24 cellular contexts compared by ENCODE assay signal in genomic region chr6:122406187-122406586, GRCh38. TPM values are rescaled to one million over a fixed set of nuclear protein-coding genes. Genes with fewer than 3 reads are reported as not detected.
A peak's percentile ranks its signal among the peaks of the same experiment; 100 is the strongest.
DNase-seq lines count a peak whose midpoint lies in the region; ATAC-seq, FAIRE-seq and TF ChIP-seq lines count a peak whose summit lies in the region.
"Had no signal": no experiment of that assay in that cellular context is flagged by ENCODE, and none has a peak within 500 bp of the region (broad histone marks: within the 10 kb centered on the region; RNA-seq: fewer than 3 reads in every experiment).

No MANE protein-coding gene starts in this region.

- TF ChIP-seq CTCF in activated CD8-positive, alpha-beta T cell treated with anti-CD3 and anti-CD28 coated beads for 36 hours (IDR thresholded peaks at IDR 0.05) = no peak
- TF ChIP-seq CTCF in Calu3 (IDR thresholded peaks at IDR 0.05; ENCODE audit: unreplicated experiment) (no peak), WTC11 (IDR thresholded peaks at IDR 0.05) (no peak), gastrocnemius medialis (IDR thresholded peaks at IDR 0.05 in 4 of 5, conservative IDR thresholded peaks at IDR 0.05 in 1 of 5) (no peak), upper lobe of left lung (IDR thresholded peaks at IDR 0.05) (no peak)

- no peaks in the 10 kb centered on the region for H3K9me3 Mint-ChIP-seq in activated CD8-positive, alpha-beta T cell treated with anti-CD3 and anti-CD28 coated beads, Interleukin-2, amount 10 ng/mL, durations not matched to agents 7 days and 5 days (ENCODE audit: insufficient read depth)
- H3K9me3 Mint-ChIP-seq in activated CD8-positive, alpha-beta T cell treated with anti-CD3 and anti-CD28 coated beads for 36 hours = peaks cover 8% of the 10 kb centered on the region
- peaks cover 3% of the 10 kb centered on the region for H3K9me3 Mint-ChIP-seq in Calu3 (ENCODE audit: low read depth, unreplicated experiment)
- H3K9me3 Mint-ChIP-seq in WTC11 = no peaks in the 10 kb centered on the region

- no peak for ATAC-seq in activated CD8-positive, alpha-beta T cell treated with anti-CD3 and anti-CD28 coated beads, Interleukin-2, amount 10 ng/mL, durations not matched to agents 7 days and 5 days
- no peak for ATAC-seq in activated CD8-positive, alpha-beta T cell treated with anti-CD3 and anti-CD28 coated beads for 36 hours
- ATAC-seq in WTC11 (peak; percentile 82), gastrocnemius medialis (no peak), upper lobe of left lung (ENCODE audit: low FRiP score in 2 of 2) (no peak)
- ATAC-seq: Right ventricle myocardium inferior, SK-N-SH treated with all-trans-retinoic acid at 6 μM for 48 hours had no signal

- no peaks in the 10 kb centered on the region for H3K36me3 ChIP-seq in gastrocnemius medialis
- no peaks in the 10 kb centered on the region for H3K36me3 ChIP-seq in upper lobe of left lung
- H3K36me3 ChIP-seq: SJCRH30 had no signal

- H3K9me3 ChIP-seq in gastrocnemius medialis = no peaks in the 10 kb centered on the region
- H3K9me3 ChIP-seq in upper lobe of left lung = no peaks in the 10 kb centered on the region
- H3K9me3 ChIP-seq: MG63, SJCRH30 had no signal

- peak overlapping the region; percentile 37 for H3K27ac Mint-ChIP-seq in activated CD8-positive, alpha-beta T cell treated with anti-CD3 and anti-CD28 coated beads, Interleukin-2, amount 10 ng/mL, durations not matched to agents 7 days and 5 days
- H3K27ac Mint-ChIP-seq in activated CD8-positive, alpha-beta T cell treated with anti-CD3 and anti-CD28 coated beads for 36 hours = no peak overlapping the region
- H3K27ac Mint-ChIP-seq in Calu3 (ENCODE audit: unreplicated experiment) (peak overlapping the region; percentile 5), WTC11 (no peak overlapping the region)

- no peak overlapping the region for H3K4me3 Mint-ChIP-seq in activated CD8-positive, alpha-beta T cell treated with anti-CD3 and anti-CD28 coated beads, Interleukin-2, amount 10 ng/mL, durations not matched to agents 7 days and 5 days
- H3K4me3 Mint-ChIP-seq in activated CD8-positive, alpha-beta T cell treated with anti-CD3 and anti-CD28 coated beads for 36 hours = no peak overlapping the region
- H3K4me3 Mint-ChIP-seq in Calu3 (ENCODE audit: low read depth, unreplicated experiment) = no peak overlapping the region
- H3K4me3 Mint-ChIP-seq in WTC11 = no peak overlapping the region

- POLR2A ChIA-PET in activated CD8-positive, alpha-beta T cell treated with anti-CD3 and anti-CD28 coated beads, Interleukin-2, amount 10 ng/mL, durations not matched to agents 7 days and 5 days (lab: Charles Lee) = interaction anchor here (1.4 kb wide), 1 partner anchor 65 kb away, joined by 5 read pairs; the partner anchor contains the start of gene SERINC1
- POLR2A ChIA-PET in activated CD8-positive, alpha-beta T cell treated with anti-CD3 and anti-CD28 coated beads for 36 hours (lab: Charles Lee) = interaction anchor here (1.6 kb wide), 1 partner anchor 63 kb away, joined by 4 read pairs; no protein-coding TSS in a partner anchor
- POLR2A ChIA-PET in WTC11 (lab: Charles Lee) = no interaction called here

- H3K4me3 ChIP-seq in gastrocnemius medialis (no peak overlapping the region), upper lobe of left lung (no peak overlapping the region)
- H3K4me3 ChIP-seq: BLaER1 treated with 17β-estradiol and CSF1 and Interleukin-3, amounts not matched to agents 10 nM and 100 nM; MG63; PC-9; SJCRH30 had no signal

- CTCF ChIA-PET in activated CD8-positive, alpha-beta T cell treated with anti-CD3 and anti-CD28 coated beads, Interleukin-2, amount 10 ng/mL, durations not matched to agents 7 days and 5 days (lab: Charles Lee) = interaction anchor here (0.9 to 1.2 kb wide), 2 partner anchors 10 to 13 kb away, joined by 3 read pairs; no protein-coding TSS in a partner anchor
- CTCF ChIA-PET in activated CD8-positive, alpha-beta T cell treated with anti-CD3 and anti-CD28 coated beads for 36 hours (lab: Charles Lee) = interaction anchor here (0.8 to 1.2 kb wide), 2 partner anchors 10 to 16 kb away, joined by 3 to 5 read pairs; no protein-coding TSS in a partner anchor
- CTCF ChIA-PET in Calu3 (lab: Charles Lee) = no interaction called here
- CTCF ChIA-PET in WTC11 (lab: Charles Lee) = interaction anchor here (1.9 kb wide), 1 partner anchor 86 kb away, joined by 5 read pairs; no protein-coding TSS in a partner anchor

- no peaks in the 10 kb centered on the region for H3K27me3 Mint-ChIP-seq in activated CD8-positive, alpha-beta T cell treated with anti-CD3 and anti-CD28 coated beads, Interleukin-2, amount 10 ng/mL, durations not matched to agents 7 days and 5 days (ENCODE audit: low read depth)
- H3K27me3 Mint-ChIP-seq in activated CD8-positive, alpha-beta T cell treated with anti-CD3 and anti-CD28 coated beads for 36 hours = no peaks in the 10 kb centered on the region
- H3K27me3 Mint-ChIP-seq in Calu3 (ENCODE audit: unreplicated experiment) (no peaks in the 10 kb centered on the region), WTC11 (ENCODE audit: low read depth) (peaks cover under 1% of the 10 kb centered on the region)

- BruUV-seq in Calu3 (replicated peaks; lab: Mats Ljungman, UMichigan) = no TSS peak

- no peak for TF ChIP-seq EP300 in upper lobe of left lung (IDR thresholded peaks at IDR 0.05)

- DNase-seq in activated CD8-positive, alpha-beta T cell treated with anti-CD3 and anti-CD28 coated beads, Interleukin-2, amount 10 ng/mL, durations not matched to agents 7 days and 5 days = no peak
- DNase-seq in activated CD8-positive, alpha-beta T cell treated with anti-CD3 and anti-CD28 coated beads for 36 hours = no peak
- DNase-seq in Calu3 (no peak), WTC11 (ENCODE audit: low spot score) (no peak), gastrocnemius medialis (no peak), HTR-8/SVneo (ENCODE audit: insufficient read length, low spot score) (no peak), upper lobe of left lung (no peak), T-helper 1 cell (no peak)
- DNase-seq: AML-193, KBM-7, NCI-H1417, NCI-H1694, NCI-H2029 treated with DMSO at 0.1 percent for 48 hours, NCI-H446, NCI-H524 treated with DMSO at 0.1 percent for 48 hours, NCI-H774, SJCRH30 had no signal

- in situ Hi-C loops in gastrocnemius medialis (cut with MboI; ENCODE audit: low sequenced_read_pairs in 4 of 4) = no loop called here

- peak overlapping the region; percentile 93 to 100 (median 94) for H3K27ac ChIP-seq in gastrocnemius medialis
- no peak overlapping the region for H3K27ac ChIP-seq in upper lobe of left lung
- H3K27ac ChIP-seq: BLaER1 treated with 17β-estradiol and CSF1 and Interleukin-3, amounts not matched to agents 10 nM and 100 nM; PC-9; SJCRH30 had no signal

- FAIRE-seq in HTR-8/SVneo (lab: Jason Lieb, UNC) = no peak
- FAIRE-seq: D721Med, H1 had no signal

- H3K27me3 ChIP-seq in gastrocnemius medialis (no peaks in the 10 kb centered on the region), upper lobe of left lung (no peaks in the 10 kb centered on the region)
- H3K27me3 ChIP-seq: BLaER1 treated with 17β-estradiol and CSF1 and Interleukin-3, amounts not matched to agents 10 nM and 100 nM; MG63; SJCRH30 had no signal

- TF ChIP-seq POLR2A in gastrocnemius medialis (IDR thresholded peaks at IDR 0.05) (no peak), upper lobe of left lung (IDR thresholded peaks at IDR 0.05) (no peak)

- 89 to 93% methylated on average over 1 of the region's 1 CpG for WGBS in upper lobe of left lung, 2 donors

- H3K36me3 Mint-ChIP-seq in activated CD8-positive, alpha-beta T cell treated with anti-CD3 and anti-CD28 coated beads, Interleukin-2, amount 10 ng/mL, durations not matched to agents 7 days and 5 days (ENCODE audit: low read depth) = peaks cover 50% of the 10 kb centered on the region
- H3K36me3 Mint-ChIP-seq in activated CD8-positive, alpha-beta T cell treated with anti-CD3 and anti-CD28 coated beads for 36 hours (ENCODE audit: low read depth) = peaks cover 35% of the 10 kb centered on the region
- H3K36me3 Mint-ChIP-seq in Calu3 (ENCODE audit: insufficient read depth, unreplicated experiment) (no peaks in the 10 kb centered on the region), WTC11 (no peaks in the 10 kb centered on the region)

- H3K4me1 ChIP-seq in gastrocnemius medialis (peaks cover 70 to 92% of the 10 kb centered on the region in 2 donors), upper lobe of left lung (peaks cover 0 to 5% (median 3%) of the 10 kb centered on the region in 4 donors)

- intact Hi-C loops in activated CD8-positive, alpha-beta T cell treated with anti-CD3 and anti-CD28 coated beads for 36 hours (cut with micrococcal nuclease) = no loop called here
- intact Hi-C loops in Calu3 (cut with micrococcal nuclease; ENCODE audit: unreplicated experiment) = loop anchor here (5.0 kb wide), 1 partner anchor 61 kb away; no protein-coding TSS in a partner anchor
- intact Hi-C loops in gastrocnemius medialis (cut with DNase I; ENCODE audit: low total_unique reads) = loop anchor here (10.0 kb wide), 1 partner anchor 621 kb away; no protein-coding TSS in a partner anchor

- H3K4me1 Mint-ChIP-seq in activated CD8-positive, alpha-beta T cell treated with anti-CD3 and anti-CD28 coated beads, Interleukin-2, amount 10 ng/mL, durations not matched to agents 7 days and 5 days (ENCODE audit: low read depth) = peaks cover 62% of the 10 kb centered on the region
- H3K4me1 Mint-ChIP-seq in activated CD8-positive, alpha-beta T cell treated with anti-CD3 and anti-CD28 coated beads for 36 hours (ENCODE audit: low read depth) = peaks cover 81% of the 10 kb centered on the region
- peaks cover 47% of the 10 kb centered on the region for H3K4me1 Mint-ChIP-seq in Calu3 (ENCODE audit: low read depth, unreplicated experiment)
- peaks cover 28% of the 10 kb centered on the region for H3K4me1 Mint-ChIP-seq in WTC11

TF ChIP-seq in WTC11, 78 proteins besides CTCF, POLR2A, EP300 and RAD21 (continues in another document):
- TF ChIP-seq, protein P1, sequence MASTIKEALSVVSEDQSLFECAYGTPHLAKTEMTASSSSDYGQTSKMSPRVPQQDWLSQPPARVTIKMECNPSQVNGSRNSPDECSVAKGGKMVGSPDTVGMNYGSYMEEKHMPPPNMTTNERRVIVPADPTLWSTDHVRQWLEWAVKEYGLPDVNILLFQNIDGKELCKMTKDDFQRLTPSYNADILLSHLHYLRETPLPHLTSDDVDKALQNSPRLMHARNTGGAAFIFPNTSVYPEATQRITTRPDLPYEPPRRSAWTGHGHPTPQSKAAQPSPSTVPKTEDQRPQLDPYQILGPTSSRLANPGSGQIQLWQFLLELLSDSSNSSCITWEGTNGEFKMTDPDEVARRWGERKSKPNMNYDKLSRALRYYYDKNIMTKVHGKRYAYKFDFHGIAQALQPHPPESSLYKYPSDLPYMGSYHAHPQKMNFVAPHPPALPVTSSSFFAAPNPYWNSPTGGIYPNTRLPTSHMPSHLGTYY (CRISPR knock-in tag; IDR thresholded peaks at IDR 0.05) = no peak

RNA-seq across cellular contexts. Expression of gene HSF2, which starts 6.7 kb away (rescaled TPM):
- total RNA-seq in activated CD8-positive, alpha-beta T cell treated with anti-CD3 and anti-CD28 coated beads, Interleukin-2, amount 10 ng/mL, durations not matched to agents 7 days and 5 days = 10 to 100 TPM; 14.6 to 17.6 TPM
- 10 to 100 TPM; 19.5 to 22.4 TPM for total RNA-seq in activated CD8-positive, alpha-beta T cell treated with anti-CD3 and anti-CD28 coated beads for 36 hours
- total RNA-seq in Calu3 (2022) (10.6 and 11.4 TPM in 2 replicates), WTC11 (2021) (10.6 to 12.1 TPM (median 11.8 TPM) in 3 replicates), gastrocnemius medialis (10 to 100 TPM; 44.2 to 92.1 (median 68.3) TPM), upper lobe of left lung (10 to 100 TPM in 4 of 6 donors, 1 to 10 TPM in 2; 8.4 to 40.6 (median 14.2) TPM)

Comparison
In these comparisons a context has a peak if more than half of its experiments do, and no peak if none do; other contexts are left out.
1. H3K27ac Mint-ChIP-seq: peak in activated CD8-positive, alpha-beta T cell treated with anti-CD3 and anti-CD28 coated beads, Interleukin-2, amount 10 ng/mL, durations not matched to agents 7 days and 5 days (single experiment) and Calu3 (single experiment); none in activated CD8-positive, alpha-beta T cell treated with anti-CD3 and anti-CD28 coated beads for 36 hours (single experiment) and WTC11 (single experiment).
2. H3K27ac ChIP-seq: peak in gastrocnemius medialis (4 of 4); none in upper lobe of left lung (0 of 4).